8 cellular contexts compared by ENCODE assay signal in the genomic region with DNA sequence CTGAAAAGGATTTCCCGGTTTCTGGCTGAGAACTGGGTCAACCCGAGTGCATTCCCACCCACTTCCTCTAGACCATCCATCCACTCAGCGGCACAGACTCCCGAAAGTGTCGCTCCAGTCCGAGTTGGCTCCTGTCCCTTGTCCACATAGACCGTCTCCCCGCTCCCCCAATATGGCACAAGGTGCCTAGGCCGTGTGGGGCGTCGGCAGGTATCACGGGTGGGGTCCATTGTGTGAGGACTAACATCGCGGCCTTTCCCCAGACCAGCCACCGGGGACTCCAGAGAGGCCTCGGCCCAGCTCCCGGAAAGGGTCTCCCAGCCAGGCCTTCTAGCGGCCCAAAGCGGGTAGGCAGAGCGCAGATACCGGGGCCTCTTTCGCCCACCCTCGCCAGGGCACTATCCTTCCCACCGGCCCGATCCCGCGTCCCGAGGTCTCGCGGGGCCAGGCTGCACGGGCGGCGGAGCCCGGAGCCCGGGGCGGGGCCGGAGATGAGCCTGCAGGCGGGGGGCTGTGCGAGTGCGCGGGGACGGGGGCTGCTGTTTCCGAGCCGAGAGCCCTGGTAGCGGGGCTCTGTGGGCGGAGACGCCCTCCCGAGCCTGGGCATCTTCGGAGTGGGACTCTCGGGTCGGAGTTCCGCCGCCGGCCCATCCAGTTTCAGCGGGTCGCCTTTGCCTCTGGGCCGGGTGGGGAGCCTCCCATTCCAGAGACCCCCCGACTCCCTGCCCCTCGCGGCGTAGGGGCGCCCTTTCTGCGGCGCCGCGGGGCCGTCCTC. TPM values are rescaled to one million over a fixed set of nuclear protein-coding genes. Genes with fewer than 3 reads are reported as not detected.
DNase-seq lines count a peak whose midpoint lies in the region; ATAC-seq and TF ChIP-seq lines count a peak whose summit lies in the region.

No MANE protein-coding gene starts in this region.

- intact Hi-C loops in Panc1 (cut with micrococcal nuclease; ENCODE audit: unreplicated experiment) (no loop called here), uterus (cut with DNase I; ENCODE audit: low total_unique reads) (loop anchor here (5.0 kb wide), 1 partner anchor 36 kb away; no protein-coding TSS in a partner anchor)

- H3K27ac Mint-ChIP-seq in neural progenitor cell = peak overlapping the region; percentile 95

- H3F3A ChIP-seq in neural progenitor cell (ENCODE audit: low read depth) = peaks cover 28% of the 10 kb centered on the region

- H3K9me3 ChIP-seq in HUES6 (ENCODE audit: control insufficient read depth, insufficient read depth, low read depth, low read length) (no peaks in the 10 kb centered on the region), Panc1 (ENCODE audit: control insufficient read depth, insufficient read depth, low read depth, low read length) (no peaks in the 10 kb centered on the region), neural progenitor cell (ENCODE audit: low read depth) (no peaks in the 10 kb centered on the region), uterus (no peaks in the 10 kb centered on the region)

- H3K36me3 Mint-ChIP-seq in neural progenitor cell = peaks cover 5% of the 10 kb centered on the region

- no TSS peak for BruUV-seq in Panc1 (replicated peaks; lab: Mats Ljungman, UMichigan)

- H3K27me3 Mint-ChIP-seq in neural progenitor cell (ENCODE audit: insufficient read depth, low read depth) = peaks cover 5% of the 10 kb centered on the region

- CTCF ChIA-PET in Panc1 (lab: Charles Lee) = interaction anchor here (1.2 kb wide), 1 partner anchor 17 kb away, joined by 3 read pairs; no protein-coding TSS in a partner anchor

- peak overlapping the region; percentile 92 for H3K4me2 ChIP-seq in neural progenitor cell

- H3K36me3 ChIP-seq in HUES6 (ENCODE audit: control insufficient read depth, insufficient read depth, low read length) = no peaks in the 10 kb centered on the region
- no peaks in the 10 kb centered on the region for H3K36me3 ChIP-seq in Panc1 (ENCODE audit: control insufficient read depth, insufficient read depth, low read length)
- no peaks in the 10 kb centered on the region for H3K36me3 ChIP-seq in neural progenitor cell
- no peaks in the 10 kb centered on the region for H3K36me3 ChIP-seq in uterus

- no peaks in the 10 kb centered on the region for H3K79me2 ChIP-seq in neural progenitor cell (ENCODE audit: low read depth)

- DNase-seq in activated gamma-delta T cell treated with Interleukin-2 at 50 U/mL for 16 hours (peak; percentile 57), activated gamma-delta T cell (lab: John Stamatoyannopoulos, UW) (no peak), Panc1 (ENCODE audit: low read depth, low spot score) (no peak), foreskin melanocyte (peak; percentile 57), neural progenitor cell (ENCODE audit: low spot score) (peak; percentile 90), uterus (peak; percentile 77 to 80)
- peak; percentile 71 for DNase-seq in activated naive CD4-positive, alpha-beta T cell treated with anti-CD3 and anti-CD28 coated beads, Interleukin-2, amount 50 U/mL, for 16 hours

- H3K4me1 Mint-ChIP-seq in neural progenitor cell = peaks cover 25% of the 10 kb centered on the region

- POLR2A ChIA-PET in Panc1 (lab: Charles Lee) = no interaction called here

- H3K4me3 ChIP-seq in HUES6 (ENCODE audit: low read depth, low read length) (peak overlapping the region; percentile 71), Panc1 (ENCODE audit: low read depth in 2 of 2, low read length in 2 of 2) (peak overlapping the region; percentile 54 to 63), neural progenitor cell (peak overlapping the region; percentile 74), uterus (peak overlapping the region; percentile 29 to 72)

- H3K4me1 ChIP-seq in HUES6 (ENCODE audit: control insufficient read depth, insufficient read depth, low read length) = peaks cover 11% of the 10 kb centered on the region; the same call in 1 of the 2 replicates
- H3K4me1 ChIP-seq in Panc1 (ENCODE audit: control insufficient read depth, insufficient read depth, low read length) = peaks cover 5% of the 10 kb centered on the region; the same call in 1 of the 2 replicates
- H3K4me1 ChIP-seq in neural progenitor cell = peaks cover 16% of the 10 kb centered on the region
- peaks cover 0 to 4% of the 10 kb centered on the region in 2 donors for H3K4me1 ChIP-seq in uterus

- H2AFZ ChIP-seq in neural progenitor cell (replicated peaks) = peak overlapping the region; percentile 54

- H3K27me3 ChIP-seq in HUES6 (ENCODE audit: control insufficient read depth, insufficient read depth, low read length) (no peaks in the 10 kb centered on the region), Panc1 (ENCODE audit: control insufficient read depth, insufficient read depth, low read length) (no peaks in the 10 kb centered on the region; the same call in 1 of the 2 replicates), neural progenitor cell (no peaks in the 10 kb centered on the region), uterus (no peaks in the 10 kb centered on the region)

- no peaks in the 10 kb centered on the region for H4K20me1 ChIP-seq in neural progenitor cell (ENCODE audit: low read depth)

- H3K27ac ChIP-seq in HUES6 (ENCODE audit: low read depth, low read length) (peak overlapping the region; percentile 85), Panc1 (ENCODE audit: low read length) (peak overlapping the region; percentile 70), neural progenitor cell (peak overlapping the region; percentile 89), uterus (peak overlapping the region; percentile 90 to 99)

- H3K4me3 Mint-ChIP-seq in neural progenitor cell = peak overlapping the region; percentile 82

- TF ChIP-seq CTCF in Panc1 (IDR thresholded peaks at IDR 0.05) = no peak; the same call in 1 of the 2 replicates
- peak; percentile 51 for TF ChIP-seq CTCF in neural progenitor cell (IDR thresholded peaks at IDR 0.05)
- TF ChIP-seq CTCF in uterus (IDR thresholded peaks at IDR 0.05) = peak in 1 of 4 experiments; percentile 50

- peak; percentile 86 for ATAC-seq in Panc1

- H3K9me3 Mint-ChIP-seq in neural progenitor cell = no peaks in the 10 kb centered on the region

- in situ Hi-C loops in Panc1 (cut with HindIII; ENCODE audit: low pct_unique_long_range_greater_than_20kb, low sequenced_read_pairs) = no loop called here

- peak; percentile 64 to 81 for TF ChIP-seq POLR2A in uterus (IDR thresholded peaks at IDR 0.05)

- peak overlapping the region; percentile 80 for H3K9ac ChIP-seq in HUES6 (ENCODE audit: low read length)
- peak overlapping the region; percentile 70 for H3K9ac ChIP-seq in neural progenitor cell

RNA-seq across cellular contexts. Expression of gene SERPINH1, which starts 21.1 kb away (rescaled TPM):
- 89.8 TPM for total RNA-seq in Panc1 (2021; ENCODE audit: unreplicated experiment)
- polyA plus RNA-seq in Panc1 (2012; ENCODE audit: insufficient read length) = 268 TPM
- total RNA-seq in neural progenitor cell (ENCODE audit: low replicate concordance) = 219 and 589 TPM in 2 replicates
- 100 to 1,000 TPM; 134 to 847 (median 280) TPM for total RNA-seq in uterus

RNA-seq across cellular contexts. Expression of gene GDPD5, which starts 57.4 kb away (rescaled TPM):
- 6.0 TPM for total RNA-seq in Panc1 (2021; ENCODE audit: unreplicated experiment)
- 7.3 TPM for polyA plus RNA-seq in Panc1 (2012; ENCODE audit: insufficient read length)
- 11.3 and 32.7 TPM in 2 replicates for total RNA-seq in neural progenitor cell (ENCODE audit: low replicate concordance)
- 10 to 100 TPM in 3 of 4 donors, 1 to 10 TPM in 1; 9.6 to 52.9 (median 28.2) TPM for total RNA-seq in uterus

Comparison
In these comparisons a context has a peak if more than half of its experiments do, and no peak if none do; other contexts are left out.
1. DNase-seq: peak in activated gamma-delta T cell treated with Interleukin-2 at 50 U/mL for 16 hours (single experiment), activated naive CD4-positive, alpha-beta T cell treated with anti-CD3 and anti-CD28 coated beads, Interleukin-2, amount 50 U/mL, for 16 hours (single experiment), foreskin melanocyte (single experiment), neural progenitor cell (single experiment) and uterus (2 of 2); none in activated gamma-delta T cell (single experiment) and Panc1 (single experiment).
2. Peak in every context shown above with its lines, with median percentiles within 50 percentile points of each other: H3K27ac ChIP-seq and H3K4me3 ChIP-seq.